In genomic region chr6:136783495-136784270, GRCh38 we compare ENCODE assay signal across 8 cellular contexts. TPM values are rescaled to one million over a fixed set of nuclear protein-coding genes. Genes with fewer than 3 reads are reported as not detected.
DNase-seq lines count a peak whose midpoint lies in the region; ATAC-seq and TF ChIP-seq lines count a peak whose summit lies in the region.

No MANE protein-coding gene starts in this region.

- H3K4me1 ChIP-seq in CD4-positive, alpha-beta memory T cell (ENCODE audit: insufficient read depth, low read length) = peaks cover 90% of the 10 kb centered on the region
- peaks cover 74 to 81% of the 10 kb centered on the region in 2 experiments for H3K4me1 ChIP-seq in neutrophil (ENCODE audit: control insufficient read depth in 1 of 2, insufficient read depth in 1 of 2, low read depth in 1 of 2, low read length in 1 of 2)

- POLR2A ChIA-PET in CD4-positive, alpha-beta memory T cell (lab: Charles Lee; ENCODE audit: partially characterized antibody) = interaction anchor here (1.1 to 9.9 kb wide), 5 partner anchors 8 to 494 kb away, joined by 3 to 323 read pairs (median 6); partner anchors contain the start of genes BCLAF1 and MAP3K5

- peak overlapping the region; percentile 60 to 95 (median 91) for H3K4me3 Mint-ChIP-seq in CD4-positive, alpha-beta memory T cell
- peak overlapping the region; percentile 22 for H3K4me3 Mint-ChIP-seq in activated T-helper 2 cell treated with anti-CD3 and anti-CD28 coated beads, Interferon-gamma antibody, Interleukin-2, Interleukin-4, amounts not matched to agents 10 μg/mL and 5 μg/mL and 100 μg/mL, durations not matched to agents 14 hours and 24 hours and 36 hours (ENCODE audit: low read depth)

- DNase-seq in CD4-positive, alpha-beta memory T cell = peak in 1 of 5 donors; percentile 49
- no peak for DNase-seq in activated T-helper 2 cell treated with anti-CD3 and anti-CD28 coated beads, Interferon-gamma antibody, Interleukin-2, Interleukin-4, amounts not matched to agents 10 μg/mL and 5 μg/mL and 100 μg/mL, durations not matched to agents 14 hours and 24 hours and 36 hours (ENCODE audit: low spot score)
- DNase-seq in NCI-H82 (lab: John Stamatoyannopoulos, UW) (no peak), cortex of kidney (lab: John Stamatoyannopoulos, UW) (no peak)
- DNase-seq in stimulated activated CD4-positive, alpha-beta T cell treated with anti-CD3 and anti-CD28 coated beads, Interleukin-4, amount 100 ng/mL, for 1 hour = no peak

- peak; percentile 29 for TF ChIP-seq CTCF in neutrophil (IDR thresholded peaks at IDR 0.05)

- no peaks in the 10 kb centered on the region for H3K27me3 Mint-ChIP-seq in CD4-positive, alpha-beta memory T cell
- no peaks in the 10 kb centered on the region for H3K27me3 Mint-ChIP-seq in activated T-helper 2 cell treated with anti-CD3 and anti-CD28 coated beads, Interferon-gamma antibody, Interleukin-2, Interleukin-4, amounts not matched to agents 10 μg/mL and 5 μg/mL and 100 μg/mL, durations not matched to agents 14 hours and 24 hours and 36 hours (ENCODE audit: low read depth)

- no peak overlapping the region for H3K27ac ChIP-seq in CD4-positive, alpha-beta memory T cell (ENCODE audit: low read depth, low read length)
- H3K27ac ChIP-seq in neutrophil = peak overlapping the region; percentile 91

- no peak overlapping the region for H3K4me3 ChIP-seq in CD4-positive, alpha-beta memory T cell (ENCODE audit: low read length in 2 of 2)
- peak overlapping the region; percentile 90 to 96 for H3K4me3 ChIP-seq in neutrophil (ENCODE audit: low read depth in 1 of 2, low read length in 1 of 2)

- ATAC-seq in GM19397 (IDR thresholded peaks at IDR 0.05; ENCODE audit: unreplicated experiment) = peak; percentile 68
- ATAC-seq in HG03439 (IDR thresholded peaks at IDR 0.05; ENCODE audit: unreplicated experiment) = peak; percentile 40

- H3K36me3 Mint-ChIP-seq in CD4-positive, alpha-beta memory T cell = peaks cover 21 to 28% of the 10 kb centered on the region in 2 donors
- peaks cover 40% of the 10 kb centered on the region for H3K36me3 Mint-ChIP-seq in activated T-helper 2 cell treated with anti-CD3 and anti-CD28 coated beads, Interferon-gamma antibody, Interleukin-2, Interleukin-4, amounts not matched to agents 10 μg/mL and 5 μg/mL and 100 μg/mL, durations not matched to agents 14 hours and 24 hours and 36 hours (ENCODE audit: low read depth)

- CTCF ChIA-PET in CD4-positive, alpha-beta memory T cell (lab: Charles Lee; ENCODE audit: partially characterized antibody) = interaction anchor here (1.9 to 16.4 kb wide), 4 partner anchors 9 to 137 kb away, joined by 8 to 747 read pairs (median 120); partner anchors contain the start of gene MAP3K5

- H3K9me3 Mint-ChIP-seq in CD4-positive, alpha-beta memory T cell = no peaks in the 10 kb centered on the region
- H3K9me3 Mint-ChIP-seq in activated T-helper 2 cell treated with anti-CD3 and anti-CD28 coated beads, Interferon-gamma antibody, Interleukin-2, Interleukin-4, amounts not matched to agents 10 μg/mL and 5 μg/mL and 100 μg/mL, durations not matched to agents 14 hours and 24 hours and 36 hours = no peaks in the 10 kb centered on the region

- H3K9me3 ChIP-seq in CD4-positive, alpha-beta memory T cell (ENCODE audit: control insufficient read depth in 1 of 2, low read length in 2 of 2) = no peaks in the 10 kb centered on the region
- no peaks in the 10 kb centered on the region for H3K9me3 ChIP-seq in neutrophil

- H3K4me1 Mint-ChIP-seq in CD4-positive, alpha-beta memory T cell = peaks cover 62 to 87% (median 74%) of the 10 kb centered on the region in 4 donors
- H3K4me1 Mint-ChIP-seq in activated T-helper 2 cell treated with anti-CD3 and anti-CD28 coated beads, Interferon-gamma antibody, Interleukin-2, Interleukin-4, amounts not matched to agents 10 μg/mL and 5 μg/mL and 100 μg/mL, durations not matched to agents 14 hours and 24 hours and 36 hours (ENCODE audit: low read depth) = peaks cover 59% of the 10 kb centered on the region

- peak overlapping the region; percentile 55 to 98 (median 89) for H3K27ac Mint-ChIP-seq in CD4-positive, alpha-beta memory T cell
- H3K27ac Mint-ChIP-seq in activated T-helper 2 cell treated with anti-CD3 and anti-CD28 coated beads, Interferon-gamma antibody, Interleukin-2, Interleukin-4, amounts not matched to agents 10 μg/mL and 5 μg/mL and 100 μg/mL, durations not matched to agents 14 hours and 24 hours and 36 hours = peak overlapping the region; percentile 64

- no peaks in the 10 kb centered on the region for H3K27me3 ChIP-seq in CD4-positive, alpha-beta memory T cell (ENCODE audit: insufficient read depth, low read length)
- no peaks in the 10 kb centered on the region for H3K27me3 ChIP-seq in neutrophil

- intact Hi-C loops in CD4-positive, alpha-beta memory T cell (cut with micrococcal nuclease) = no loop called here
- intact Hi-C loops in activated T-helper 2 cell treated with anti-CD3 and anti-CD28 coated beads, Interferon-gamma antibody, Interleukin-2, Interleukin-4, amounts not matched to agents 10 μg/mL and 5 μg/mL and 100 μg/mL, durations not matched to agents 14 hours and 24 hours and 36 hours (cut with micrococcal nuclease) = no loop called here

- H3K36me3 ChIP-seq in CD4-positive, alpha-beta memory T cell (ENCODE audit: insufficient read depth, low read length) = peaks cover 4% of the 10 kb centered on the region
- H3K36me3 ChIP-seq in neutrophil = peaks cover 6% of the 10 kb centered on the region

RNA-seq across cellular contexts. Expression of gene MAP3K5, which starts 8.6 kb away (rescaled TPM):
- 10 to 100 TPM; 31.4 to 31.7 TPM for total RNA-seq in CD4-positive, alpha-beta memory T cell
- polyA plus RNA-seq in CD4-positive, alpha-beta memory T cell = 10 to 100 TPM in 1 of 2 donors, 1 to 10 TPM in 1; 7.3 to 26.3 TPM
- 6.1 and 6.5 TPM in 2 replicates for total RNA-seq in activated T-helper 2 cell treated with anti-CD3 and anti-CD28 coated beads, Interferon-gamma antibody, Interleukin-2, Interleukin-4, amounts not matched to agents 10 μg/mL and 5 μg/mL and 100 μg/mL, durations not matched to agents 14 hours and 24 hours and 36 hours

RNA-seq across cellular contexts. Expression of gene PEX7, which starts 38.7 kb away (rescaled TPM):
- 1 to 10 TPM; 4.4 to 5.8 TPM for total RNA-seq in CD4-positive, alpha-beta memory T cell
- polyA plus RNA-seq in CD4-positive, alpha-beta memory T cell = 1 to 10 TPM; 4.5 to 7.2 TPM
- total RNA-seq in activated T-helper 2 cell treated with anti-CD3 and anti-CD28 coated beads, Interferon-gamma antibody, Interleukin-2, Interleukin-4, amounts not matched to agents 10 μg/mL and 5 μg/mL and 100 μg/mL, durations not matched to agents 14 hours and 24 hours and 36 hours = 4.1 and 4.2 TPM in 2 replicates

Comparison
In these comparisons a context has a peak if more than half of its experiments do, and no peak if none do; other contexts are left out.
1. H3K4me3 ChIP-seq: peak in neutrophil (2 of 2); none in CD4-positive, alpha-beta memory T cell (0 of 2).